In genomic region chr4:42578187-42578586, GRCh38 we compare ENCODE assay signal across 2 cellular contexts.
TF ChIP-seq lines count a peak whose summit lies in the region.

No MANE protein-coding gene starts in this region.

TF ChIP-seq in SK-N-SH, 30 proteins besides CTCF, POLR2A, EP300 and RAD21 (continued from another document):
- TF ChIP-seq ZBTB33 (IDR thresholded peaks at IDR 0.05; ENCODE audit: borderline replicate concordance, low read depth) (no peak), RFX5 (IDR thresholded peaks at IDR 0.05; ENCODE audit: low read length) (no peak)

TF ChIP-seq in SK-N-SH treated with all-trans-retinoic acid at 6 μM for 48 hours, 23 proteins besides CTCF, POLR2A, EP300 and RAD21 (continued from another document):
- TF ChIP-seq, protein P1, sequence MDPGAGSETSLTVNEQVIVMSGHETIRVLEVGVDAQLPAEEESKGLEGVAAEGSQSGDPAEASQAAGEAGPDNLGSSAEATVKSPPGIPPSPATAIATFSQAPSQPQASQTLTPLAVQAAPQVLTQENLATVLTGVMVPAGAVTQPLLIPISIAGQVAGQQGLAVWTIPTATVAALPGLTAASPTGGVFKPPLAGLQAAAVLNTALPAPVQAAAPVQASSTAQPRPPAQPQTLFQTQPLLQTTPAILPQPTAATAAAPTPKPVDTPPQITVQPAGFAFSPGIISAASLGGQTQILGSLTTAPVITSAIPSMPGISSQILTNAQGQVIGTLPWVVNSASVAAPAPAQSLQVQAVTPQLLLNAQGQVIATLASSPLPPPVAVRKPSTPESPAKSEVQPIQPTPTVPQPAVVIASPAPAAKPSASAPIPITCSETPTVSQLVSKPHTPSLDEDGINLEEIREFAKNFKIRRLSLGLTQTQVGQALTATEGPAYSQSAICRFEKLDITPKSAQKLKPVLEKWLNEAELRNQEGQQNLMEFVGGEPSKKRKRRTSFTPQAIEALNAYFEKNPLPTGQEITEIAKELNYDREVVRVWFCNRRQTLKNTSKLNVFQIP (CRISPR knock-in tag; IDR thresholded peaks at IDR 0.05; ENCODE audit: borderline replicate concordance, low read depth) = no peak
